9 cellular contexts compared by ENCODE assay signal in the genomic region with DNA sequence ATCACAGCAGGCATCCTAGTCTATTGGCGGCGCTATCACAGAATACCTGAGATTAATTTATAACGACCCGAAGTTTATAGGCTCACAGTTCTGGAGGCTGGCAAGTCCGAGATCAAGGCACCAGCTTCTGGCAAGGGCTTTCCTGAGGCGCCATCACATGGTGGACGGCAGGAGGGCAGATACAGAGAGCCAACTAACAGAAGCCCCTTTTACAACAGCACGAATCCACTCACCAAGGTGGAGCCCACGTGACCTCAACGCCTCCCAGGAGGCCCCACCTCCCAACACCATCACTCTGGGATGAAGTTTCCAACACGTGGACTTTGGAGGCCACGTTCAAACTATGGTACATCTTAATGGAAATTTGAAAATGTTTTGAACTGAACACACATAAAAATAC.
DNase-seq lines count a peak whose midpoint lies in the region; ATAC-seq, FAIRE-seq and TF ChIP-seq lines count a peak whose summit lies in the region.
"Had no signal": no experiment of that assay in that cellular context is flagged by ENCODE, and none has a peak within 500 bp of the region (broad histone marks: within the 10 kb centered on the region; RNA-seq: fewer than 3 reads in every experiment).

No MANE protein-coding gene starts in this region.

- peaks cover 57% of the 10 kb centered on the region for H3K4me1 ChIP-seq in DOHH2 (ENCODE audit: control insufficient read depth, low read length)
- H3K4me1 ChIP-seq: psoas muscle had no signal

- H3K4me1 Mint-ChIP-seq in T-cell (peaks cover 79 to 89% (median 83%) of the 10 kb centered on the region in 3 donors), type B pancreatic cell (ENCODE audit: unreplicated experiment) (peaks cover 18% of the 10 kb centered on the region)

- H3K79me2 ChIP-seq in DOHH2 (ENCODE audit: control insufficient read depth, low read length), result peaks cover 16% of the 10 kb centered on the region

- H3K4me3 Mint-ChIP-seq in T-cell (peak overlapping the region; percentile 35 to 65 (median 42)), type B pancreatic cell (no peak overlapping the region)

- H3K27me3 Mint-ChIP-seq in T-cell (no peaks in the 10 kb centered on the region), type B pancreatic cell (no peaks in the 10 kb centered on the region)

- H3K27me3 ChIP-seq in DOHH2 (ENCODE audit: control insufficient read depth, low read length), result no peaks in the 10 kb centered on the region

- peak overlapping the region; percentile 58 to 84 for H3K27ac Mint-ChIP-seq in T-cell
- no peak overlapping the region for H3K27ac Mint-ChIP-seq in type B pancreatic cell

- peak overlapping the region; percentile 55 for H3K4me2 ChIP-seq in DOHH2 (ENCODE audit: low read length)

- ATAC-seq in T-cell (replicated peaks in 1 of 4) (no peak), HG02884 (IDR thresholded peaks at IDR 0.05; ENCODE audit: unreplicated experiment) (no peak)
- ATAC-seq: psoas muscle had no signal

- peak overlapping the region; percentile 75 for H3K27ac ChIP-seq in DOHH2 (ENCODE audit: low read depth, low read length)
- H3K27ac ChIP-seq: psoas muscle had no signal

- no peak overlapping the region for H3K4me3 ChIP-seq in AG10803 (ENCODE audit: low read length)
- peak overlapping the region; percentile 32; the same call in 1 of the 2 replicates for H3K4me3 ChIP-seq in DOHH2 (ENCODE audit: low read length)
- H3K4me3 ChIP-seq in fibroblast of villous mesenchyme (ENCODE audit: low read depth, low read length), result no peak overlapping the region
- H3K4me3 ChIP-seq: psoas muscle had no signal

- CTCF ChIA-PET in T-cell (lab: Charles Lee), result no interaction called here

- H3K36me3 ChIP-seq in DOHH2 (ENCODE audit: control insufficient read depth, low read length), result peaks cover 7% of the 10 kb centered on the region; the same call in 1 of the 2 replicates

- TF ChIP-seq CTCF in AG10803 (conservative IDR thresholded peaks at IDR 0.05; ENCODE audit: low read length) (peak; percentile 9; the same call in 1 of the 2 replicates), DOHH2 (IDR thresholded peaks at IDR 0.05; ENCODE audit: low read depth, low read length, poor library complexity, severe bottlenecking) (no peak), fibroblast of villous mesenchyme (IDR thresholded peaks at IDR 0.05; ENCODE audit: insufficient read depth, low read depth, low read length) (peak; percentile 15), type B pancreatic cell (conservative IDR thresholded peaks at IDR 0.05) (no peak)

- POLR2A ChIA-PET in T-cell (lab: Charles Lee), result interaction anchor here in 1 of 2 donors (2.4 kb wide), 1 partner anchor 14 kb away, joined by 15 read pairs; no protein-coding TSS in a partner anchor

- H3K9me3 Mint-ChIP-seq in T-cell (no peaks in the 10 kb centered on the region), type B pancreatic cell (no peaks in the 10 kb centered on the region)

- DNase-seq in AG10803 (ENCODE audit: low read depth) (no peak), T-cell (peak in 1 of 34 experiments; percentile 39), fibroblast of villous mesenchyme (ENCODE audit: low read depth) (no peak), anterior cingulate cortex (lab: John Stamatoyannopoulos, UW) (no peak), type B pancreatic cell (ENCODE audit: extremely low spot score, unreplicated experiment) (no peak), RCC 7860 (ENCODE audit: low spot score) (no peak)

- peaks cover 7% of the 10 kb centered on the region for H3K36me3 Mint-ChIP-seq in T-cell
- no peaks in the 10 kb centered on the region for H3K36me3 Mint-ChIP-seq in type B pancreatic cell

- H3K9me2 ChIP-seq in DOHH2 (replicated peaks; ENCODE audit: control insufficient read depth, low read length), result no peaks in the 10 kb centered on the region

- H4K20me1 ChIP-seq in DOHH2 (ENCODE audit: control insufficient read depth, insufficient read depth, low read depth, low read length), result no peaks in the 10 kb centered on the region

- no peaks in the 10 kb centered on the region for H3K9me3 ChIP-seq in DOHH2 (ENCODE audit: control insufficient read depth, insufficient read depth, low read length)
- H3K9me3 ChIP-seq: psoas muscle had no signal

- no peak for FAIRE-seq in RCC 7860 (lab: Jason Lieb, UNC)

- H3F3A ChIP-seq in DOHH2 (ENCODE audit: control insufficient read depth, insufficient read depth), result peaks cover 11% of the 10 kb centered on the region

Comparison
In these comparisons a context has a peak if more than half of its experiments do, and no peak if none do; other contexts are left out.
1. CTCF ChIP-seq: peak in AG10803 (single experiment) and fibroblast of villous mesenchyme (single experiment); none in DOHH2 (single experiment) and type B pancreatic cell (single experiment).